ENCODE assay signal across 8 cellular contexts in genomic region chr3:183883291-183884096, GRCh38. TPM values are rescaled to one million over a fixed set of nuclear protein-coding genes. Genes with fewer than 3 reads are reported as not detected.
A peak's percentile ranks its signal among the peaks of the same experiment; 100 is the strongest.
DNase-seq lines count a peak whose midpoint lies in the region; ATAC-seq and TF ChIP-seq lines count a peak whose summit lies in the region.

No MANE protein-coding gene starts in this region.

- no peak for TF ChIP-seq EP300 in SK-N-SH (IDR thresholded peaks at IDR 0.05; ENCODE audit: borderline replicate concordance in 1 of 2, low read depth in 1 of 2, low read length in 1 of 2)
- no peak for TF ChIP-seq EP300 in stomach (IDR thresholded peaks at IDR 0.05)

- H3K9ac ChIP-seq in SK-N-SH: peak overlapping the region; percentile 89

- H3K4me3 ChIP-seq in SK-N-SH (ENCODE audit: low read depth in 2 of 2, low read length in 1 of 2) (peak overlapping the region; percentile 78 to 97), iPS-18c (ENCODE audit: insufficient read depth, low read depth, low read length) (peak overlapping the region; percentile 95), stomach (peak overlapping the region; percentile 87 to 99 (median 92))

- H3K9me3 Mint-ChIP-seq in activated T-helper 17 cell treated with anti-CD3 and anti-CD28 coated beads, Interleukin-2, amount 50 U/mL, for 72 hours: no peaks in the 10 kb centered on the region

- intact Hi-C loops in stomach (cut with DNase I; ENCODE audit: low total_unique reads): no loop called here

- ATAC-seq in SK-N-SH treated with all-trans-retinoic acid at 6 μM for 48 hours (no peak), HG03196 (IDR thresholded peaks at IDR 0.05; ENCODE audit: unreplicated experiment) (no peak)
- ATAC-seq in activated T-helper 17 cell treated with anti-CD3 and anti-CD28 coated beads, Interleukin-2, amount 50 U/mL, for 72 hours (replicated peaks): no peak

- no peaks in the 10 kb centered on the region for H3K9me3 ChIP-seq in SK-N-SH
- H3K9me3 ChIP-seq in iPS-18c (ENCODE audit: control insufficient read depth, insufficient read depth, low read length): no peaks in the 10 kb centered on the region
- no peaks in the 10 kb centered on the region for H3K9me3 ChIP-seq in stomach

- peak overlapping the region in 1 of 2 experiments; percentile 62; a peak in 3 of 4 replicates for H3K27ac ChIP-seq in SK-N-SH (ENCODE audit: low read depth in 2 of 2, low read length in 1 of 2)
- H3K27ac ChIP-seq in stomach: peak overlapping the region in 2 of 5 donors; percentile 82 to 89

- H3K27ac Mint-ChIP-seq in activated T-helper 17 cell treated with anti-CD3 and anti-CD28 coated beads, Interleukin-2, amount 50 U/mL, for 72 hours: peak overlapping the region; percentile 90

- 48% methylated on average over 16 of the region's 16 CpGs for WGBS in SK-N-SH (ENCODE audit: low lambda C conversion rate)
- 35 to 50% (median 49%) methylated on average over 16 of the region's 16 CpGs for WGBS in stomach, 5 donors

- no peak overlapping the region for H2AFZ ChIP-seq in SK-N-SH (ENCODE audit: low read depth)

- H3K4me1 Mint-ChIP-seq in activated T-helper 17 cell treated with anti-CD3 and anti-CD28 coated beads, Interleukin-2, amount 50 U/mL, for 72 hours: peaks cover 19% of the 10 kb centered on the region

- peaks cover 38% of the 10 kb centered on the region for H4K20me1 ChIP-seq in SK-N-SH (ENCODE audit: insufficient read depth)

- no peak for TF ChIP-seq CTCF in SK-N-SH (IDR thresholded peaks at IDR 0.05)
- no peak for TF ChIP-seq CTCF in stomach (IDR thresholded peaks at IDR 0.05)

- POLR2A ChIA-PET in SK-N-SH (lab: Yijun Ruan, JAX): interaction anchor here (0.8 to 1.6 kb wide), 3 partner anchors 59 to 414 kb away, joined by 3 to 9 read pairs (median 3); partner anchors contain the start of gene MAP6D1

- TF ChIP-seq POLR2A in stomach (IDR thresholded peaks at IDR 0.05): no peak

- no peak for DNase-seq in SK-N-SH
- no peak for DNase-seq in stomach
- no peak for DNase-seq in GM03348 (ENCODE audit: low spot score)
- no peak for DNase-seq in OCI-M1 (lab: John Stamatoyannopoulos, UW)

- CTCF ChIA-PET in SK-N-SH (lab: Yijun Ruan, JAX): interaction anchor here (0.8 to 4.0 kb wide), 12 partner anchors 12 to 586 kb away, joined by 3 to 50 read pairs (median 4); partner anchors contain the start of gene MAP6D1

- H3K36me3 ChIP-seq in SK-N-SH (replicated peaks in 1 of 2; ENCODE audit: control insufficient read depth in 1 of 2, insufficient read depth in 2 of 2, low read length in 1 of 2): no peaks in the 10 kb centered on the region
- H3K36me3 ChIP-seq in stomach: peaks cover 0 to 4% (median 0%) of the 10 kb centered on the region in 4 donors

- H3K27me3 ChIP-seq in SK-N-SH (ENCODE audit: insufficient read depth) (no peaks in the 10 kb centered on the region), stomach (no peaks in the 10 kb centered on the region)

- H3F3A ChIP-seq in SK-N-SH (replicated peaks; ENCODE audit: insufficient read depth): no peaks in the 10 kb centered on the region

- TF ChIP-seq RAD21 in SK-N-SH (IDR thresholded peaks at IDR 0.05; ENCODE audit: low read length): no peak

- no peaks in the 10 kb centered on the region for H3K27me3 Mint-ChIP-seq in activated T-helper 17 cell treated with anti-CD3 and anti-CD28 coated beads, Interleukin-2, amount 50 U/mL, for 72 hours

- H3K4me1 ChIP-seq in SK-N-SH (ENCODE audit: control insufficient read depth in 1 of 2, insufficient read depth in 2 of 2, low read depth in 1 of 2, low read length in 1 of 2) (peaks cover 0 to 11% of the 10 kb centered on the region in 2 experiments; a peak in 2 of 4 replicates), stomach (peaks cover 13 to 63% (median 29%) of the 10 kb centered on the region in 4 donors)

- no peaks in the 10 kb centered on the region for H3K9me2 ChIP-seq in SK-N-SH

- H3K79me2 ChIP-seq in SK-N-SH (ENCODE audit: insufficient read depth): peaks cover 61% of the 10 kb centered on the region

- peak overlapping the region; percentile 92 for H3K4me3 Mint-ChIP-seq in activated T-helper 17 cell treated with anti-CD3 and anti-CD28 coated beads, Interleukin-2, amount 50 U/mL, for 72 hours

- peak overlapping the region; percentile 88 for H3K4me2 ChIP-seq in SK-N-SH

- peaks cover 16% of the 10 kb centered on the region for H3K36me3 Mint-ChIP-seq in activated T-helper 17 cell treated with anti-CD3 and anti-CD28 coated beads, Interleukin-2, amount 50 U/mL, for 72 hours (ENCODE audit: low read depth)

TF ChIP-seq in SK-N-SH, 30 proteins besides CTCF, POLR2A, EP300 and RAD21 (continues in another document):
- no peak for TF ChIP-seq PBX3 (IDR thresholded peaks at IDR 0.05)

TF ChIP-seq in SK-N-SH treated with all-trans-retinoic acid at 6 μM for 48 hours, 23 proteins besides CTCF, POLR2A, EP300 and RAD21:
- TF ChIP-seq CSDC2 (CRISPR knock-in tag; IDR thresholded peaks at IDR 0.05) (no peak), OSR1 (CRISPR knock-in tag; IDR thresholded peaks at IDR 0.05) (no peak), RARB (CRISPR knock-in tag; IDR thresholded peaks at IDR 0.05) (no peak)

RNA-seq across cellular contexts. Expression of gene PARL, which starts 1.2 kb away (rescaled TPM):
- 50.1 and 58.5 TPM in 2 replicates for polyA plus RNA-seq in SK-N-SH (2012; rRNA removed)
- 67.0 and 79.0 TPM in 2 replicates for polyA plus RNA-seq in SK-N-SH (2012; cell fraction: cytosol; rRNA removed)
- polyA plus RNA-seq in SK-N-SH (2012; cell fraction: nucleus; rRNA removed): 25.2 and 25.7 TPM in 2 replicates
- 10 to 100 TPM; 78.9 to 97.6 TPM for total RNA-seq in activated T-helper 17 cell treated with anti-CD3 and anti-CD28 coated beads, Interleukin-2, amount 50 U/mL, for 72 hours
- total RNA-seq in stomach: 100 to 1,000 TPM in 1 of 5 donors, 10 to 100 TPM in 4; 54.3 to 116 (median 68.8) TPM
- 100 to 1,000 TPM in 1 of 3 donors, 10 to 100 TPM in 2; 79.7 to 101 (median 90.3) TPM for polyA plus RNA-seq in stomach

RNA-seq across cellular contexts. Expression of gene MAP6D1, which starts 58.1 kb away (rescaled TPM):
- polyA plus RNA-seq in SK-N-SH (2012; rRNA removed): 2.6 and 3.4 TPM in 2 replicates
- polyA plus RNA-seq in SK-N-SH (2012; cell fraction: cytosol; rRNA removed): 2.0 and 3.3 TPM in 2 replicates
- polyA plus RNA-seq in SK-N-SH (2012; cell fraction: nucleus; rRNA removed): 3.0 and 4.1 TPM in 2 replicates
- 1 to 10 TPM; 1.4 to 2.0 TPM for total RNA-seq in activated T-helper 17 cell treated with anti-CD3 and anti-CD28 coated beads, Interleukin-2, amount 50 U/mL, for 72 hours
- total RNA-seq in stomach: under 1 TPM in 1 of 5 donors, not detected in 4; 0.58 TPM
- polyA plus RNA-seq in stomach: 1 to 10 TPM in 1 of 3 donors, under 1 TPM in 1, not detected in 1; 0.25 to 1.0 TPM
